15 cellular contexts compared by ENCODE assay signal in the genomic region with DNA sequence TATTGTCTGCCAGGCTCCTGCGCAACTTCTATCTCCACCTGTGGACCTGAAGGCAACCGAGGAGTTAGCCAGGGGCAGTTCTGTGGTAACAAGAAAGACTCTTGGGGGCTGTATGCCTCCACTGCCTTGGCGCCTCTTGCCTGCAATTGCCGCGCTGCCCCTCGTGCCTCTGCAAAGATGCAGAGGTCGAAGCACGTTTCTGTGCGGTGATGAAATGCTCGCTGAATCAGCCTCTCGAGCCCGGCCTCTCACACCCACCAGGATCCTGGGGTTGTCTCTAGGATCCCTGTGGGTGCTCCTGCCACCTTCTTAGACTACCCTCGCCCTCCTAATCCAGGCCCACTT. TPM values are rescaled to one million over a fixed set of nuclear protein-coding genes. Genes with fewer than 3 reads are reported as not detected.
DNase-seq lines count a peak whose midpoint lies in the region; ATAC-seq and TF ChIP-seq lines count a peak whose summit lies in the region.
"Had no signal": no experiment of that assay in that cellular context is flagged by ENCODE, and none has a peak within 500 bp of the region (broad histone marks: within the 10 kb centered on the region; RNA-seq: fewer than 3 reads in every experiment).

No MANE protein-coding gene starts in this region.

- H2AK5ac ChIP-seq in mesendoderm (ENCODE audit: low read length), result no peak overlapping the region

- no peaks in the 10 kb centered on the region for H3K9me3 Mint-ChIP-seq in MCF 10A (ENCODE audit: unreplicated experiment)

- TF ChIP-seq CTCF in breast epithelium (IDR thresholded peaks at IDR 0.05) (no peak), MCF 10A (IDR thresholded peaks at IDR 0.05; ENCODE audit: unreplicated experiment) (no peak), coronary artery (IDR thresholded peaks at IDR 0.05) (no peak)

- no peak overlapping the region for H3K4me3 Mint-ChIP-seq in MCF 10A (ENCODE audit: unreplicated experiment)

- H3K4me1 Mint-ChIP-seq in MCF 10A (ENCODE audit: insufficient read depth, unreplicated experiment), result no peaks in the 10 kb centered on the region

- no peak for ATAC-seq in HG03521 (IDR thresholded peaks at IDR 0.05; ENCODE audit: unreplicated experiment)
- ATAC-seq: HepG2 had no signal

- H4K5ac ChIP-seq in mesendoderm (ENCODE audit: low read length), result no peak overlapping the region

- no peak overlapping the region for H2BK5ac ChIP-seq in mesendoderm (ENCODE audit: low read length)

- H3K27ac ChIP-seq in breast epithelium (no peak overlapping the region), coronary artery (no peak overlapping the region), mesendoderm (ENCODE audit: low read depth, low read length) (no peak overlapping the region)

- peak overlapping the region; percentile 60 for H3K23ac ChIP-seq in mesendoderm (ENCODE audit: low read length)

- peaks cover 0 to 39% of the 10 kb centered on the region in 2 donors for H3K27me3 ChIP-seq in breast epithelium
- H3K27me3 ChIP-seq in mesendoderm (ENCODE audit: insufficient read depth, low read length, poor library complexity), result peaks cover 39% of the 10 kb centered on the region

- no TSS peak for BruUV-seq in MCF 10A (replicated peaks; lab: Mats Ljungman, UMichigan)

- intact Hi-C loops in breast epithelium (cut with DNase I; ENCODE audit: low total_unique reads) (no loop called here), MCF 10A (cut with micrococcal nuclease) (no loop called here)

- H3K56ac ChIP-seq in mesendoderm (ENCODE audit: low read length), result peak overlapping the region; percentile 37

- H2BK15ac ChIP-seq in mesendoderm (replicated peaks; ENCODE audit: low read depth), result no peak overlapping the region

- no peaks in the 10 kb centered on the region for H3K36me3 ChIP-seq in breast epithelium
- no peaks in the 10 kb centered on the region for H3K36me3 ChIP-seq in mesendoderm (ENCODE audit: control insufficient read depth, insufficient read depth, low read length)

- H3K79me2 ChIP-seq in mesendoderm (ENCODE audit: control insufficient read depth, insufficient read depth, low read length), result no peaks in the 10 kb centered on the region

- H3K36me3 Mint-ChIP-seq in MCF 10A (ENCODE audit: insufficient read depth, unreplicated experiment), result no peaks in the 10 kb centered on the region

- H3K9me3 ChIP-seq in breast epithelium, result no peaks in the 10 kb centered on the region

- POLR2A ChIA-PET in MCF 10A (lab: Yijun Ruan, JAX), result no interaction called here

- H3K27ac Mint-ChIP-seq in MCF 10A (ENCODE audit: low read depth, unreplicated experiment), result no peak overlapping the region

- H3K4me3 ChIP-seq in breast epithelium, result peak overlapping the region in 2 of 3 donors; percentile 29 to 57
- peak overlapping the region; percentile 62 for H3K4me3 ChIP-seq in coronary artery
- no peak overlapping the region for H3K4me3 ChIP-seq in mesendoderm (ENCODE audit: low read length)

- H2BK120ac ChIP-seq in mesendoderm (ENCODE audit: low read depth, low read length), result no peak overlapping the region

- H3K9ac ChIP-seq in mesendoderm (ENCODE audit: low read length), result peak overlapping the region; percentile 20

- no peak overlapping the region for H3K18ac ChIP-seq in mesendoderm (ENCODE audit: low read length)

- H3K4ac ChIP-seq in mesendoderm (ENCODE audit: low read depth, low read length), result no peak overlapping the region

- no CpG with 5 or more reads among the region's 13 CpGs for WGBS in mesendoderm (ENCODE audit: extremely low coverage, insufficient coverage, low lambda C conversion rate)

- CTCF ChIA-PET in MCF 10A (lab: Yijun Ruan, JAX), result no interaction called here

- H3K4me1 ChIP-seq in breast epithelium (no peaks in the 10 kb centered on the region), mesendoderm (ENCODE audit: control insufficient read depth, low read depth, low read length) (no peaks in the 10 kb centered on the region)

- H3K27me3 Mint-ChIP-seq in MCF 10A (ENCODE audit: insufficient read depth, unreplicated experiment), result peaks cover 49% of the 10 kb centered on the region

- H4K8ac ChIP-seq in mesendoderm (ENCODE audit: low read depth, low read length), result no peak overlapping the region

- peak overlapping the region; percentile 72 for H3K4me2 ChIP-seq in mesendoderm (ENCODE audit: low read length)

- DNase-seq in breast epithelium (ENCODE audit: low spot score in 2 of 2) (no peak), MCF 10A (ENCODE audit: unreplicated experiment) (no peak), coronary artery (ENCODE audit: low spot score) (no peak), mesendoderm (peak; percentile 30), foreskin melanocyte (no peak), NOMO-1 (lab: John Stamatoyannopoulos, UW; ENCODE audit: unreplicated experiment in 2 of 2) (no peak), putamen (ENCODE audit: low spot score) (no peak)
- DNase-seq: activated CD4-positive, alpha-beta T cell treated with anti-CD3 and anti-CD28 coated beads, Interleukin-2, amount 50 U/mL, for 4 hours; effector memory CD4-positive, alpha-beta T cell; NCI-H446 treated with DMSO at 0.1 percent for 48 hours; RPMI8226; stimulated activated CD4-positive, alpha-beta T cell treated with anti-CD3 and anti-CD28 coated beads, Interleukin-12 subunit alpha, Interleukin-12 subunit beta, amount 100 ng/mL, for 4 hours had no signal

- no peaks in the 10 kb centered on the region for H3K79me1 ChIP-seq in mesendoderm (ENCODE audit: low read length)

- no peak for TF ChIP-seq POLR2A in breast epithelium (IDR thresholded peaks at IDR 0.05)

RNA-seq across cellular contexts. Expression of a gene that starts 0.5 kb away (rescaled TPM):
- not detected for total RNA-seq in breast epithelium
- not detected in 2 replicates for total RNA-seq in MCF 10A (2022)
- 0.03 TPM for polyA plus RNA-seq in mesendoderm (2013, experiment 1 of 2)
- polyA plus RNA-seq in mesendoderm (2013, experiment 2 of 2), result not detected
- total RNA-seq: glomerular endothelial cell, HepG2 had no signal
- polyA plus RNA-seq: HepG2 had no signal
